1 cellular context compared by ENCODE assay signal in genomic region chr19:51572908-51573307, GRCh38.
TF ChIP-seq lines count a peak whose summit lies in the region.

No MANE protein-coding gene starts in this region.

TF ChIP-seq in K562, 482 proteins besides CTCF, POLR2A, EP300 and RAD21:
- TF ChIP-seq SMAD1 (IDR thresholded peaks at IDR 0.05; ENCODE audit: low read depth, low read length, partially characterized antibody) (no peak), ATF1 (CRISPR knock-in tag; IDR thresholded peaks at IDR 0.05) (no peak), ATF1 (tag; IDR thresholded peaks at IDR 0.05) (0 out of 2 replicates have a peak, but pooled peaks have one; percentile 1), GTF2E2 (tag; IDR thresholded peaks at IDR 0.05) (0 out of 2 replicates have a peak, but pooled peaks have one; percentile 18), DEAF1 (CRISPR knock-in tag; IDR thresholded peaks at IDR 0.05) (no peak), ADNP (tag; IDR thresholded peaks at IDR 0.05) (peak; percentile 62; the same call in 1 of the 2 replicates)
- TF ChIP-seq, protein P1, sequence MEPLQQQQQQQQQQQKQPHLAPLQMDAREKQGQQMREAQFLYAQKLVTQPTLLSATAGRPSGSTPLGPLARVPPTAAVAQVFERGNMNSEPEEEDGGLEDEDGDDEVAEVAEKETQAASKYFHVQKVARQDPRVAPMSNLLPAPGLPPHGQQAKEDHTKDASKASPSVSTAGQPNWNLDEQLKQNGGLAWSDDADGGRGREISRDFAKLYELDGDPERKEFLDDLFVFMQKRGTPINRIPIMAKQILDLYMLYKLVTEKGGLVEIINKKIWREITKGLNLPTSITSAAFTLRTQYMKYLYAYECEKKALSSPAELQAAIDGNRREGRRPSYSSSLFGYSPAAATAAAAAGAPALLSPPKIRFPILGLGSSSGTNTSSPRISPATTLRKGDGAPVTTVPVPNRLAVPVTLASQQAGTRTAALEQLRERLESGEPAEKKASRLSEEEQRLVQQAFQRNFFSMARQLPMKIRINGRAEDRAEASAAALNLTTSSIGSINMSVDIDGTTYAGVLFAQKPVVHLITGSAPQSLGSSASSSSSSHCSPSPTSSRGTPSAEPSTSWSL (CRISPR knock-in tag; IDR thresholded peaks at IDR 0.05; ENCODE audit: borderline replicate concordance), result no peak
